Comparison of ENCODE assay signal across 7 cellular contexts in the genomic region with DNA sequence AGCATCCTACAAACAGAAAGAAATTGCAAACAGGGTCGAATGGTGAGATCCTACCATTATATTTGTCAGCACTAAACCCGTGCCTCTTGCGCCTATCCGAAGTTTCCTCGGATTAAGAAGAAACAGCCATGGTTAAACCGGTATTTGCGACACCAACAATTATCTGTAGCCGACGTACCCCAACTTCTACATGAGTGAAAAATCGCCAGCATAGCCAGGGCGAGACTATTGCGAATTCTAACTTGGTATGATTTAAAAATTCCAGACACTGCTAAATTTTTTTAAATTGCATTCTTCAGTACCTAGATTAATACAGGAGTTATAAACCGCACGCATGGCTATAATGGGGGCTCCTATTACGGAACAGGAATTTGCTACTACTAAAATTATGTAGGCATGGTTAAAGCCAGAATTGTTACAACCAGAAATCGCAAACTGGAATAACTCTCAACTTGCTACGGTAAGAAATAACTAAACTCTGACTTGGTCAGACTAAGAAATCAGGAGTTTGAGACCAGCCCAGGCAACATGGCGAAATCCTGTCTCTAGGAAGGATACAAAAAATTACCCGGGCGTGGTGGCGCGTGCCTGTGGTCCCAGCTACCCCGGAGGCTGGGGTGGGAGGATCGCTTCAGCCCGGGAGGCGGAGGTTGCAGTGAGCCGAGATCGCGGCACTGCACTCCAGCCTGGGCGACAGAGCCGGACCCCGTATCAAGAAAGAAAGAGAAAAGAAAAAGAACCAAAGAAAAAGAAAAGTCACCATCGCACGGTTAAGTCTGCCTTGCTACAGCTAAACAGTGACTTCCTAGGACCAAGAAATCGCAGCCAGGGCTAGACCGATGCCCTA. TPM values are rescaled to one million over a fixed set of nuclear protein-coding genes. Genes with fewer than 3 reads are reported as not detected.
DNase-seq lines count a peak whose midpoint lies in the region; ATAC-seq and TF ChIP-seq lines count a peak whose summit lies in the region.

No MANE protein-coding gene starts in this region.

- intact Hi-C loops in head of caudate nucleus (cut with DNase I) (loop anchor here (1.0 to 10.0 kb wide), 2 partner anchors 23 to 59 kb away; partner anchors contain the start of gene ZNF131), vagina (cut with DNase I) (loop anchor here (1.0 kb wide), 1 partner anchor 23 kb away; no protein-coding TSS in a partner anchor)

- peak overlapping the region; percentile 97 for H3K4me3 Mint-ChIP-seq in activated naive CD4-positive, alpha-beta T cell treated with anti-CD3 and anti-CD28 coated beads, Interleukin-2, amount 10 ng/mL, durations not matched to agents 7 days and 5 days

- DNase-seq in RPMI7951 (ENCODE audit: low read depth) (peak; percentile 66), head of caudate nucleus (peak in 39 of 42 donors; percentile 35 to 81 (median 65)), vagina (ENCODE audit: extremely low spot score in 2 of 2) (no peak)
- peak; percentile 74 for DNase-seq in activated naive CD4-positive, alpha-beta T cell treated with anti-CD3 and anti-CD28 coated beads, Interleukin-2, amount 10 ng/mL, durations not matched to agents 7 days and 5 days

- H3K27me3 Mint-ChIP-seq in activated naive CD4-positive, alpha-beta T cell treated with anti-CD3 and anti-CD28 coated beads, Interleukin-2, amount 10 ng/mL, durations not matched to agents 7 days and 5 days, result peaks cover 4% of the 10 kb centered on the region

- peak overlapping the region; percentile 69 for H3K4me3 ChIP-seq in parathyroid adenoma (ENCODE audit: low read depth, low read length)
- peak overlapping the region; percentile 75 to 90 for H3K4me3 ChIP-seq in vagina

- H3K9ac ChIP-seq in parathyroid adenoma, result peak overlapping the region; percentile 85

- H3K9me3 ChIP-seq in parathyroid adenoma (ENCODE audit: control insufficient read depth, low read length) (no peaks in the 10 kb centered on the region), vagina (no peaks in the 10 kb centered on the region)

- peak overlapping the region; percentile 100 for H3K27ac Mint-ChIP-seq in activated naive CD4-positive, alpha-beta T cell treated with anti-CD3 and anti-CD28 coated beads, Interleukin-2, amount 10 ng/mL, durations not matched to agents 7 days and 5 days

- H3K27ac ChIP-seq in parathyroid adenoma, result peak overlapping the region; percentile 99
- peak overlapping the region; percentile 99 for H3K27ac ChIP-seq in vagina

- H3K4me1 ChIP-seq in parathyroid adenoma, result peaks cover 23% of the 10 kb centered on the region
- peaks cover 29% of the 10 kb centered on the region for H3K4me1 ChIP-seq in vagina

- peaks cover 23% of the 10 kb centered on the region for H3K79me2 ChIP-seq in parathyroid adenoma

- CTCF ChIA-PET in activated naive CD4-positive, alpha-beta T cell treated with anti-CD3 and anti-CD28 coated beads, Interleukin-2, amount 10 ng/mL, durations not matched to agents 7 days and 5 days (lab: Charles Lee), result interaction anchor here (0.7 to 3.5 kb wide), 12 partner anchors 24 to 157 kb away, joined by 3 to 35 read pairs (median 4); no protein-coding TSS in a partner anchor

- H3K36me3 Mint-ChIP-seq in activated naive CD4-positive, alpha-beta T cell treated with anti-CD3 and anti-CD28 coated beads, Interleukin-2, amount 10 ng/mL, durations not matched to agents 7 days and 5 days, result peaks cover 38% of the 10 kb centered on the region

- H3K36me3 ChIP-seq in parathyroid adenoma (ENCODE audit: control insufficient read depth, insufficient read depth, low read length) (no peaks in the 10 kb centered on the region), vagina (peaks cover 0 to 3% of the 10 kb centered on the region in 2 donors)

- peak overlapping the region; percentile 93 for H2AFZ ChIP-seq in parathyroid adenoma

- no peaks in the 10 kb centered on the region for H3K9me3 Mint-ChIP-seq in activated naive CD4-positive, alpha-beta T cell treated with anti-CD3 and anti-CD28 coated beads, Interleukin-2, amount 10 ng/mL, durations not matched to agents 7 days and 5 days

- peaks cover 50% of the 10 kb centered on the region for H3K4me1 Mint-ChIP-seq in activated naive CD4-positive, alpha-beta T cell treated with anti-CD3 and anti-CD28 coated beads, Interleukin-2, amount 10 ng/mL, durations not matched to agents 7 days and 5 days

- TF ChIP-seq CTCF in parathyroid adenoma (IDR thresholded peaks at IDR 0.05) (no peak), vagina (IDR thresholded peaks at IDR 0.05) (no peak)

- H3K4me2 ChIP-seq in parathyroid adenoma (ENCODE audit: low read length), result peak overlapping the region; percentile 85

- ATAC-seq in GM18873 (IDR thresholded peaks at IDR 0.05; ENCODE audit: low FRiP score, unreplicated experiment) (peak; percentile 17), HG03175 (IDR thresholded peaks at IDR 0.05; ENCODE audit: unreplicated experiment) (peak; percentile 7)

- TF ChIP-seq POLR2A in vagina (IDR thresholded peaks at IDR 0.05), result no peak

- H3K27me3 ChIP-seq in parathyroid adenoma (ENCODE audit: control insufficient read depth, insufficient read depth, low read length), result no peaks in the 10 kb centered on the region
- H3K27me3 ChIP-seq in vagina, result no peaks in the 10 kb centered on the region

RNA-seq across cellular contexts. Expression of gene ANXA2R, which starts 25.5 kb away (rescaled TPM):
- 2.6 and 3.2 TPM in 2 replicates for total RNA-seq in RPMI7951 (2014; rRNA removed; shearing (Covaris generic))
- total RNA-seq in vagina, result 10.6 TPM

RNA-seq across cellular contexts. Expression of gene ZNF131, which starts 55.1 kb away (rescaled TPM):
- total RNA-seq in RPMI7951 (2014; rRNA removed; shearing (Covaris generic)), result 20.1 and 24.3 TPM in 2 replicates
- 44.4 TPM for total RNA-seq in vagina

Comparison
In these comparisons a context has a peak if more than half of its experiments do, and no peak if none do; other contexts are left out.
1. DNase-seq: peak in RPMI7951 (single experiment), activated naive CD4-positive, alpha-beta T cell treated with anti-CD3 and anti-CD28 coated beads, Interleukin-2, amount 10 ng/mL, durations not matched to agents 7 days and 5 days (single experiment) and head of caudate nucleus (39 of 42); none in vagina (0 of 2).